ENCODE assay signal across 20 cellular contexts in the genomic region with DNA sequence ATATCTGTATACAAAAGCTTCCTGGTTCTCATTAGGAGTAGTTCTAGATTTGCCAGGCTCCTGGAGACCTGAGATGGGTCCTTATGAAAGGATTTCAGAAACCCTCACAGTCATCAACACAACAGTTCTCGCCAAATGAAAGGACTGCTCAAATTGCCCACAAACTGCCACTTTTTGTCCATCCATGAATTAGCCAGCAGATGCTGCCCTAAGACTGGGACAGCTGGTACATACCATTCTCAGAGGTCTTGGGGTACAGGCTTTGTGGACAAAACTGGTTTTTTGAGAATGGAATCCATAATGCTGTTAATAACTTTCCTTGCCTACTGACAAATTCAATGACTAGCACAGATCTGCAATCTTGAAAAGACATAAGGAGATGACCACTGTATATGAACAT. TPM values are rescaled to one million over a fixed set of nuclear protein-coding genes. Genes with fewer than 3 reads are reported as not detected.
DNase-seq lines count a peak whose midpoint lies in the region; ATAC-seq, FAIRE-seq and TF ChIP-seq lines count a peak whose summit lies in the region.
"Had no signal": no experiment of that assay in that cellular context is flagged by ENCODE, and none has a peak within 500 bp of the region (broad histone marks: within the 10 kb centered on the region; RNA-seq: fewer than 3 reads in every experiment).

No MANE protein-coding gene starts in this region.

- H3K4me1 Mint-ChIP-seq in mesothelial cell of epicardium = peaks cover 21% of the 10 kb centered on the region

- H3K27ac Mint-ChIP-seq in mesothelial cell of epicardium = no peak overlapping the region
- H3K27ac Mint-ChIP-seq: activated CD8-positive, alpha-beta memory T cell treated with anti-CD3 and anti-CD28 coated beads, Interleukin-2, amount 10 ng/mL, durations not matched to agents 7 days and 5 days; activated naive CD8-positive, alpha-beta T cell treated with anti-CD3 and anti-CD28 coated beads, Interleukin-2, amount 10 ng/mL, durations not matched to agents 7 days and 5 days had no signal

- no peak overlapping the region for H3K9ac ChIP-seq in GM12878 (ENCODE audit: control insufficient read depth, insufficient read depth, low read length)

- no peak overlapping the region for H3K4me2 ChIP-seq in GM12878 (ENCODE audit: control insufficient read depth, insufficient read depth)

- no peak overlapping the region for H2AFZ ChIP-seq in GM12878 (ENCODE audit: control insufficient read depth, low read depth, low read length)

- no peaks in the 10 kb centered on the region for H3K36me3 ChIP-seq in H7 (replicated peaks; ENCODE audit: control insufficient read depth, insufficient read depth, low read length)
- H3K36me3 ChIP-seq in GM12878 (ENCODE audit: control insufficient read depth in 2 of 2, insufficient read depth in 2 of 2, low read length in 1 of 2) = no peaks in the 10 kb centered on the region
- no peaks in the 10 kb centered on the region for H3K36me3 ChIP-seq in A673 (ENCODE audit: insufficient read depth, low read length, poor library complexity, severe bottlenecking)
- H3K36me3 ChIP-seq in right atrium auricular region = no peaks in the 10 kb centered on the region
- H3K36me3 ChIP-seq: Peyer's patch had no signal

- SMC1A ChIA-PET in GM12878 (lab: Charles Lee; ENCODE audit: uncharacterized antibody, unreplicated experiment) = no interaction called here

- TF ChIP-seq POLR2A in GM12878 (IDR thresholded peaks at IDR 0.05; ENCODE audit: low read depth, low read length) = no peak

- no TSS peak for BruUV-seq in GM12878 (replicated peaks; lab: Mats Ljungman, UMichigan)
- no TSS peak for BruUV-seq in A673 (replicated peaks; lab: Mats Ljungman, UMichigan)

- no peak for DNase-seq in AG09309 (ENCODE audit: low read depth)
- DNase-seq in H7 = peak; percentile 5
- no peak for DNase-seq in GM12878 (ENCODE audit: low read depth, low spot score)
- no peak for DNase-seq in mesothelial cell of epicardium (ENCODE audit: low spot score in 2 of 2, unreplicated experiment in 2 of 2)
- no peak for DNase-seq in A673 (ENCODE audit: low spot score)
- DNase-seq in posterior vena cava (ENCODE audit: low spot score) = no peak
- no peak for DNase-seq in putamen (ENCODE audit: low spot score)
- DNase-seq in right atrium auricular region (ENCODE audit: low spot score) = no peak
- DNase-seq: activated CD4-positive, alpha-beta T cell treated with anti-CD3 and anti-CD28 coated beads for 48 hours; activated CD8-positive, alpha-beta memory T cell treated with anti-CD3 and anti-CD28 coated beads, Interleukin-2, amount 10 ng/mL, durations not matched to agents 7 days and 5 days; activated naive CD8-positive, alpha-beta T cell treated with anti-CD3 and anti-CD28 coated beads, Interleukin-2, amount 10 ng/mL, durations not matched to agents 7 days and 5 days; left cardiac atrium; NCI-H187 treated with DMSO at 0.1 percent for 48 hours; NCI-H226; Peyer's patch; T1000 had no signal

- FAIRE-seq in GM12878 (lab: Jason Lieb, UNC) = no peak
- FAIRE-seq: bronchial epithelial cell had no signal

- no peak for ATAC-seq in GM12878
- ATAC-seq: activated CD8-positive, alpha-beta memory T cell treated with anti-CD3 and anti-CD28 coated beads, Interleukin-2, amount 10 ng/mL, durations not matched to agents 7 days and 5 days; left cardiac atrium had no signal

- H3K4me1 ChIP-seq in GM12878 (ENCODE audit: control insufficient read depth, insufficient read depth, low read length) (no peaks in the 10 kb centered on the region), A673 (ENCODE audit: insufficient read depth, low read length, poor library complexity, severe bottlenecking) (peaks cover 6% of the 10 kb centered on the region), right atrium auricular region (peaks cover 0 to 29% of the 10 kb centered on the region in 2 donors)

- H4K20me1 ChIP-seq in GM12878 (ENCODE audit: control insufficient read depth, insufficient read depth) = no peaks in the 10 kb centered on the region

- H3K27me3 Mint-ChIP-seq in mesothelial cell of epicardium (ENCODE audit: low read depth) = peaks cover 94% of the 10 kb centered on the region

- peak; percentile 35; the same call in 1 of the 2 replicates for TF ChIP-seq RAD21 in GM12878 (IDR thresholded peaks at IDR 0.05; ENCODE audit: insufficient read depth, low read depth, low read length)

- CTCF ChIA-PET in GM12878 (lab: Yijun Ruan, JAX) (no interaction called here), A673 (lab: Charles Lee) (no interaction called here)

- intact Hi-C loops in GM12878 (cut with micrococcal nuclease; ENCODE audit: unreplicated experiment) = loop anchor here (5.0 kb wide), 1 partner anchor 114 kb away; no protein-coding TSS in a partner anchor
- intact Hi-C loops in A673 (cut with micrococcal nuclease; ENCODE audit: unreplicated experiment) = no loop called here
- intact Hi-C loops in posterior vena cava (cut with DNase I) = loop anchor here in 1 of 2 donors (10.0 kb wide), 1 partner anchor 131 kb away; no protein-coding TSS in a partner anchor

- H3K27ac ChIP-seq in GM12878 (ENCODE audit: control insufficient read depth, insufficient read depth) = no peak overlapping the region
- H3K27ac ChIP-seq in A673 (ENCODE audit: low read depth, low read length, poor library complexity, severe bottlenecking) = no peak overlapping the region
- H3K27ac ChIP-seq in right atrium auricular region = no peak overlapping the region
- H3K27ac ChIP-seq: dorsolateral prefrontal cortex, epithelial cell of prostate, Peyer's patch had no signal

- no peaks in the 10 kb centered on the region; the same call in 2 of the 3 replicates for H3K9me3 ChIP-seq in GM12878 (replicated peaks; ENCODE audit: control insufficient read depth, insufficient read depth, low read length)
- H3K9me3 ChIP-seq in A673 (ENCODE audit: low read depth, low read length, poor library complexity, severe bottlenecking) = no peaks in the 10 kb centered on the region
- no peaks in the 10 kb centered on the region for H3K9me3 ChIP-seq in right atrium auricular region
- H3K9me3 ChIP-seq: Peyer's patch had no signal

- no peaks in the 10 kb centered on the region for H3K9me3 Mint-ChIP-seq in mesothelial cell of epicardium
- H3K9me3 Mint-ChIP-seq: neural crest cell had no signal

- H3K79me2 ChIP-seq in GM12878 (ENCODE audit: control insufficient read depth, insufficient read depth, low read length) = no peaks in the 10 kb centered on the region

- TF ChIP-seq EP300 in GM12878 (IDR thresholded peaks at IDR 0.05; ENCODE audit: borderline replicate concordance in 1 of 2, control insufficient read depth in 1 of 2, low read depth in 2 of 2, low read length in 2 of 2) = no peak

- RAD21 ChIA-PET in GM12878 (lab: Charles Lee; ENCODE audit: unreplicated experiment) = interaction anchor here (1.1 kb wide), 1 partner anchor 806 kb away, joined by 3 read pairs; no protein-coding TSS in a partner anchor

- WGBS in GM12878 (ENCODE audit: insufficient coverage, insufficient replicate concordance, low lambda C conversion rate, missing lambda C conversion rate) = 15% methylated on average over 1 of the region's 1 CpG

- H3K36me3 Mint-ChIP-seq in mesothelial cell of epicardium = no peaks in the 10 kb centered on the region

- in situ Hi-C loops in GM12878 (cut with MboI) = no loop called here

- peak; percentile 49 for TF ChIP-seq CTCF in AG09309 (IDR thresholded peaks at IDR 0.05; ENCODE audit: control insufficient read depth, insufficient read depth, low read depth, low read length, missing control alignments)
- no peak; a peak in 1 of 6 replicates for TF ChIP-seq CTCF in GM12878 (IDR thresholded peaks at IDR 0.05 in 2 of 3, conservative IDR thresholded peaks at IDR 0.05 in 1 of 3; ENCODE audit: control insufficient read depth in 2 of 3, extremely low read depth in 1 of 3, insufficient read depth in 1 of 3, low read depth in 3 of 3, low read length in 3 of 3)
- no peak for TF ChIP-seq CTCF in mesothelial cell of epicardium (IDR thresholded peaks at IDR 0.05; ENCODE audit: unreplicated experiment)
- TF ChIP-seq CTCF in A673 (conservative IDR thresholded peaks at IDR 0.05; ENCODE audit: low read depth, low read length) = no peak
- TF ChIP-seq CTCF in right atrium auricular region (IDR thresholded peaks at IDR 0.05) = no peak

- H3K27me3 ChIP-seq in H7 (ENCODE audit: control insufficient read depth, insufficient read depth, low read length) (peaks cover 56% of the 10 kb centered on the region), GM12878 (replicated peaks in 1 of 2; ENCODE audit: control insufficient read depth in 2 of 2, insufficient read depth in 2 of 2, low read length in 1 of 2) (peaks cover 7 to 8% of the 10 kb centered on the region in 2 experiments; a peak in 3 of 4 replicates), A673 (replicated peaks; ENCODE audit: insufficient read depth, low read depth, low read length, poor library complexity) (peaks cover 100% of the 10 kb centered on the region), right atrium auricular region (peaks cover 11 to 34% of the 10 kb centered on the region in 2 donors)

- POLR2A ChIA-PET in GM12878 (lab: Charles Lee) (no interaction called here), A673 (lab: Charles Lee; ENCODE audit: low non-redundant PET) (no interaction called here)

- H3K4me3 Mint-ChIP-seq in mesothelial cell of epicardium = peak overlapping the region; percentile 78
- H3K4me3 Mint-ChIP-seq: activated CD8-positive, alpha-beta memory T cell treated with anti-CD3 and anti-CD28 coated beads, Interleukin-2, amount 10 ng/mL, durations not matched to agents 7 days and 5 days; activated naive CD8-positive, alpha-beta T cell treated with anti-CD3 and anti-CD28 coated beads, Interleukin-2, amount 10 ng/mL, durations not matched to agents 7 days and 5 days had no signal

- H3K4me3 ChIP-seq in AG09309 (ENCODE audit: control insufficient read depth, low read depth, low read length) = no peak overlapping the region
- no peak overlapping the region for H3K4me3 ChIP-seq in H7 (ENCODE audit: insufficient read depth, low read depth, low read length)
- no peak overlapping the region for H3K4me3 ChIP-seq in GM12878
- H3K4me3 ChIP-seq in A673 (ENCODE audit: low read depth, low read length, poor library complexity, severe bottlenecking) = no peak overlapping the region
- H3K4me3 ChIP-seq in right atrium auricular region = no peak overlapping the region
- H3K4me3 ChIP-seq: Peyer's patch had no signal

RNA-seq across cellular contexts. Expression of gene BDNF, which starts 23.4 kb away (rescaled TPM):
- total RNA-seq in H7 (2014; rRNA removed; shearing (Covaris generic)) = 2.2 and 2.9 TPM in 2 replicates
- total RNA-seq in GM12878 (2013; cell fraction: nucleolus; rRNA removed) = 0.15 and 0.23 TPM in 2 replicates
- total RNA-seq in GM12878 (2014; rRNA removed) = 0.06 TPM in 1 of 2 replicates, not detected in the other
- 0.04 TPM in 1 of 2 replicates, not detected in the other for total RNA-seq in GM12878 (2014; rRNA removed; fragmentation: Illumina TruSeq; extraction: Trizol)
- total RNA-seq in GM12878 (2021) = 0.05 and 0.08 TPM in 2 replicates
- polyA plus RNA-seq in GM12878 (2011; ENCODE audit: low read depth) = not detected
- polyA plus RNA-seq in GM12878 (2011; rRNA removed) = 0.14 and 0.15 TPM in 2 replicates
- polyA plus RNA-seq in GM12878 (2011; cell fraction: cytosol; rRNA removed) = 0.04 and 0.07 TPM in 2 replicates
- 0.06 and 0.13 TPM in 2 replicates for polyA plus RNA-seq in GM12878 (2011; cell fraction: nucleus; rRNA removed)
- polyA plus RNA-seq in GM12878 (2012) = 0.07 TPM in 1 of 2 replicates, not detected in the other
- 0.05 TPM in 1 of 2 replicates, not detected in the other for polyA plus RNA-seq in GM12878 (2014; fragmentation: Illumina TruSeq; extraction: Trizol)
- polyA plus RNA-seq in GM12878 (2014; fragmentation: Nextera tagmentation; extraction: Ambion mirVana) = under 1 TPM; 0.02 to 0.03 TPM
- polyA plus RNA-seq in GM12878 (2014; rRNA removed) = 0.05 TPM in 1 of 2 replicates, not detected in the other
- polyA plus RNA-seq in GM12878 (2016; fragmentation: Nextera tagmentation; extraction: Ambion mirVana) = under 1 TPM; 0.07 to 0.24 TPM
- 0.10 TPM in 1 of 2 replicates, not detected in the other for polyA minus RNA-seq in GM12878 (2011; rRNA and poly(A)+ RNA removed)
- polyA minus RNA-seq in GM12878 (2011; cell fraction: cytosol; rRNA and poly(A)+ RNA removed) = not detected in 2 replicates
- polyA minus RNA-seq in GM12878 (2011; cell fraction: nucleus; rRNA and poly(A)+ RNA removed) = 0.10 and 0.12 TPM in 2 replicates
- 7.1 to 8.5 TPM (median 7.9 TPM) in 3 replicates for total RNA-seq in mesothelial cell of epicardium
- total RNA-seq in A673 (2021) = 0.07 and 0.09 TPM in 2 replicates
- total RNA-seq in posterior vena cava = 10 to 100 TPM; 12.5 to 35.7 TPM
- under 1 TPM in 1 of 2 donors, not detected in 1; 0.20 TPM for total RNA-seq in right atrium auricular region
- total RNA-seq: activated CD8-positive, alpha-beta memory T cell treated with anti-CD3 and anti-CD28 coated beads, Interleukin-2, amount 10 ng/mL, durations not matched to agents 7 days and 5 days; activated naive CD8-positive, alpha-beta T cell treated with anti-CD3 and anti-CD28 coated beads, Interleukin-2, amount 10 ng/mL, durations not matched to agents 7 days and 5 days had no signal
